ENCODE assay signal across 29 cellular contexts in the genomic region with DNA sequence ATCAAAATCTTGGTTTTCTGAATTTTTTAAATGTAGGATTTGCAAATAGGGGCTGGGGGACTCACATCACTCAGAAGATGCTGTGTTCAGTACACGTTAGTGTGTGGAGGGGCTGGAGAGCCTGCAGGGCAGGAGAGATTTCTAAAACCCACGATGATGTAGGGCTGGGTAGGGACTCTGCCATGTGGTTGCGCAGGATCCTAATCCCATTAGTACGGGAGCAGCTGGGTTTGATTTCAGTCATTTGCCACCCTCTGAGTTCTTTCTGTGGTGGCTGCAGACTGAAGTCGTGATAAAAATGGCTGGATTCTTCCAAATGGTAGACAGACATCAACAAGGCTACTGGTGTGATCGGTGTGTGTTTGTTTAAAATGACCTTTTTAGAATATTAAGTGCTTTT.
"Had no signal": no experiment of that assay in that cellular context is flagged by ENCODE, and none has a peak within 500 bp of the region (broad histone marks: within the 10 kb centered on the region; RNA-seq: fewer than 3 reads in every experiment).

No MANE protein-coding gene starts in this region.

- ATAC-seq: body of pancreas, gastroesophageal sphincter, heart left ventricle, sciatic nerve had no signal

- DNase-seq: activated CD4-positive, alpha-beta T cell treated with anti-CD3 and anti-CD28 coated beads for 1 hour; activated effector memory CD4-positive, alpha-beta T cell treated with anti-CD3 and anti-CD28 coated beads, Interleukin-2, amount 50 U/mL, for 16 hours; activated naive CD4-positive, alpha-beta T cell treated with anti-CD3 and anti-CD28 coated beads for 36 hours; activated naive CD8-positive, alpha-beta T cell treated with anti-CD3 and anti-CD28 coated beads for 36 hours; activated T-cell treated with anti-CD3 and anti-CD28 coated beads for 4 hours; adrenal gland; aorta; body of pancreas; cerebellar nuclear complex; colonic mucosa; effector memory CD4-positive, alpha-beta T cell; erythroblast; heart left ventricle; naive B cell; nucleus accumbens; retina; stimulated activated CD4-positive, alpha-beta T cell treated with anti-CD3 and anti-CD28 coated beads, Interleukin-12 subunit alpha, Interleukin-12 subunit beta, amount 100 ng/mL, for 4 hours; stimulated activated CD4-positive, alpha-beta T cell treated with anti-CD3 and anti-CD28 coated beads, Interleukin-4, amount 100 ng/mL, for 1 hour; T-helper 2 cell had no signal

- H3K4me3 Mint-ChIP-seq: activated naive CD4-positive, alpha-beta T cell treated with anti-CD3 and anti-CD28 coated beads for 36 hours; activated naive CD8-positive, alpha-beta T cell treated with anti-CD3 and anti-CD28 coated beads for 36 hours; activated T-helper 1 cell treated with anti-CD3 and anti-CD28 coated beads, Interleukin-12 subunit alpha, Interleukin-12 subunit beta, Interleukin-2, Interleukin-4 antibody, amounts not matched to agents 30 ng/mL and 10 ng/mL and 1 ng/mL, durations not matched to agents 14 hours and 24 hours and 36 hours; mesothelial cell of epicardium; neural crest cell had no signal

- H3K9me3 Mint-ChIP-seq: activated naive CD4-positive, alpha-beta T cell treated with anti-CD3 and anti-CD28 coated beads for 36 hours; activated naive CD8-positive, alpha-beta T cell treated with anti-CD3 and anti-CD28 coated beads for 36 hours; activated T-helper 1 cell treated with anti-CD3 and anti-CD28 coated beads, Interleukin-12 subunit alpha, Interleukin-12 subunit beta, Interleukin-2, Interleukin-4 antibody, amounts not matched to agents 30 ng/mL and 10 ng/mL and 1 ng/mL, durations not matched to agents 14 hours and 24 hours and 36 hours; mesothelial cell of epicardium; naive B cell; neural crest cell had no signal

- H3K27ac ChIP-seq: adrenal gland, body of pancreas, cardiac muscle cell, colonic mucosa, heart left ventricle, pancreas, prostate gland, skin epidermis, tibial nerve had no signal

- H3K27ac Mint-ChIP-seq: activated naive CD4-positive, alpha-beta T cell treated with anti-CD3 and anti-CD28 coated beads for 36 hours; activated T-helper 1 cell treated with anti-CD3 and anti-CD28 coated beads, Interleukin-12 subunit alpha, Interleukin-12 subunit beta, Interleukin-2, Interleukin-4 antibody, amounts not matched to agents 30 ng/mL and 10 ng/mL and 1 ng/mL, durations not matched to agents 14 hours and 24 hours and 36 hours; mesothelial cell of epicardium had no signal

- H3K4me1 Mint-ChIP-seq: activated naive CD8-positive, alpha-beta T cell treated with anti-CD3 and anti-CD28 coated beads for 36 hours; neural crest cell had no signal

- H3K27me3 Mint-ChIP-seq: activated naive CD8-positive, alpha-beta T cell treated with anti-CD3 and anti-CD28 coated beads for 36 hours; naive B cell had no signal
